15 cellular contexts compared by ENCODE assay signal in genomic region chr19:6475321-6476108, GRCh38. TPM values are rescaled to one million over a fixed set of nuclear protein-coding genes. Genes with fewer than 3 reads are reported as not detected.
DNase-seq lines count a peak whose midpoint lies in the region; ATAC-seq and TF ChIP-seq lines count a peak whose summit lies in the region.
"Had no signal": no experiment of that assay in that cellular context is flagged by ENCODE, and none has a peak within 500 bp of the region (broad histone marks: within the 10 kb centered on the region; RNA-seq: fewer than 3 reads in every experiment).

No MANE protein-coding gene starts in this region.

- H3K27me3 ChIP-seq in HUES48 (ENCODE audit: control insufficient read depth, insufficient read depth, low read length) (peaks cover 15% of the 10 kb centered on the region), iPS-20b (ENCODE audit: insufficient read depth, low read length) (peaks cover 29% of the 10 kb centered on the region)
- H3K27me3 ChIP-seq: adrenal gland had no signal

- H3K4me1 Mint-ChIP-seq in WTC11 (peaks cover 5% of the 10 kb centered on the region; the same call in 1 of the 2 replicates), progenitor cell of endocrine pancreas (ENCODE audit: low read depth) (peaks cover 4% of the 10 kb centered on the region)

- ATAC-seq in WTC11 (peak; percentile 19), HG03139 (IDR thresholded peaks at IDR 0.05; ENCODE audit: unreplicated experiment) (no peak)

- H3K36me3 Mint-ChIP-seq in WTC11 = no peaks in the 10 kb centered on the region
- H3K36me3 Mint-ChIP-seq in progenitor cell of endocrine pancreas (ENCODE audit: insufficient read depth) = no peaks in the 10 kb centered on the region

- H3K4me3 ChIP-seq in HUES48 (ENCODE audit: low read depth, low read length) = peak overlapping the region; percentile 63
- peak overlapping the region; percentile 89 for H3K4me3 ChIP-seq in iPS-20b (ENCODE audit: low read length)

- CTCF ChIA-PET in WTC11 (lab: Charles Lee) = interaction anchor here (0.6 to 2.1 kb wide), 15 partner anchors 15 to 672 kb away, joined by 3 to 11 read pairs (median 4); partner anchors contain the start of genes ALKBH7, GPR108 and SLC25A23

- H3K27me3 Mint-ChIP-seq in WTC11 (ENCODE audit: low read depth) (peaks cover 30% of the 10 kb centered on the region), progenitor cell of endocrine pancreas (peaks cover 18% of the 10 kb centered on the region)
- H3K27me3 Mint-ChIP-seq: effector memory CD8-positive, alpha-beta T cell; naive thymus-derived CD4-positive, alpha-beta T cell had no signal

- POLR2A ChIA-PET in WTC11 (lab: Charles Lee) = interaction anchor here (0.7 to 2.1 kb wide), 7 partner anchors 11 to 571 kb away, joined by 3 to 10 read pairs (median 7); partner anchors contain the start of genes ALKBH7, CRB3, KHSRP and SLC25A23

- H3K27ac ChIP-seq in HUES48 (ENCODE audit: low read depth, low read length) = no peak overlapping the region
- H3K27ac ChIP-seq in iPS-20b (ENCODE audit: low read length) = no peak overlapping the region
- H3K27ac ChIP-seq: adrenal gland, heart right ventricle had no signal

- H3K4me3 Mint-ChIP-seq in WTC11 (peak overlapping the region; percentile 81), progenitor cell of endocrine pancreas (ENCODE audit: low read depth) (peak overlapping the region; percentile 52)
- H3K4me3 Mint-ChIP-seq: CD8-positive, alpha-beta T cell; effector memory CD8-positive, alpha-beta T cell; HFFc6; naive thymus-derived CD4-positive, alpha-beta T cell had no signal

- DNase-seq in WTC11 (ENCODE audit: low spot score) (peak; percentile 56), progenitor cell of endocrine pancreas (ENCODE audit: low spot score, unreplicated experiment) (no peak), DMS79 (lab: John Stamatoyannopoulos, UW) (no peak), retina (no peak), hippocampal formation (lab: John Stamatoyannopoulos, UW) (no peak)
- DNase-seq: NCI-H2081 treated with DMSO at 0.1 percent for 48 hours had no signal

- H3K36me3 ChIP-seq in HUES48 (ENCODE audit: control insufficient read depth, insufficient read depth, low read length) = no peaks in the 10 kb centered on the region
- H3K36me3 ChIP-seq in iPS-20b (ENCODE audit: insufficient read depth, low read depth, low read length) = no peaks in the 10 kb centered on the region
- H3K36me3 ChIP-seq: adrenal gland had no signal

- TF ChIP-seq CTCF in WTC11 (IDR thresholded peaks at IDR 0.05) (no peak), progenitor cell of endocrine pancreas (IDR thresholded peaks at IDR 0.05; ENCODE audit: unreplicated experiment) (no peak)

- H3K9me3 ChIP-seq in HUES48 (ENCODE audit: control insufficient read depth, insufficient read depth, low read length) (no peaks in the 10 kb centered on the region), iPS-20b (ENCODE audit: insufficient read depth, low read depth, low read length) (no peaks in the 10 kb centered on the region)
- H3K9me3 ChIP-seq: adrenal gland, heart right ventricle had no signal

- H3K4me1 ChIP-seq in HUES48 (ENCODE audit: control insufficient read depth, insufficient read depth, low read length) (no peaks in the 10 kb centered on the region; the same call in 1 of the 2 replicates), iPS-20b (ENCODE audit: insufficient read depth, low read length) (no peaks in the 10 kb centered on the region; the same call in 1 of the 2 replicates)

- peak overlapping the region; percentile 45; the same call in 1 of the 2 replicates for H3K27ac Mint-ChIP-seq in WTC11
- H3K27ac Mint-ChIP-seq in progenitor cell of endocrine pancreas = no peak overlapping the region
- H3K27ac Mint-ChIP-seq: HFFc6 had no signal

- H3K9ac ChIP-seq in HUES48 (ENCODE audit: low read depth, low read length) (no peak overlapping the region), iPS-20b (ENCODE audit: low read depth, low read length) (peak overlapping the region; percentile 42; the same call in 1 of the 2 replicates)

- H3K9me3 Mint-ChIP-seq in WTC11 (no peaks in the 10 kb centered on the region), progenitor cell of endocrine pancreas (ENCODE audit: low read depth) (no peaks in the 10 kb centered on the region)
- H3K9me3 Mint-ChIP-seq: CD8-positive, alpha-beta T cell; effector memory CD8-positive, alpha-beta T cell; HFFc6; naive thymus-derived CD4-positive, alpha-beta T cell had no signal

TF ChIP-seq in WTC11, 78 proteins besides CTCF, POLR2A, EP300 and RAD21 (continues in another document):
- no peak; the same call in 1 of the 2 replicates for TF ChIP-seq PRDM15 (CRISPR knock-in tag; IDR thresholded peaks at IDR 0.05)
- no peak for TF ChIP-seq GTF2I (CRISPR knock-in tag; conservative IDR thresholded peaks at IDR 0.05)
- no peak for TF ChIP-seq ATF6 (CRISPR knock-in tag; IDR thresholded peaks at IDR 0.05)
- TF ChIP-seq TCF7 (CRISPR knock-in tag; IDR thresholded peaks at IDR 0.05; ENCODE audit: low read depth) = no peak
- TF ChIP-seq USF2 (CRISPR knock-in tag; IDR thresholded peaks at IDR 0.05) = peak; percentile 50; the same call in 1 of the 2 replicates
- no peak for TF ChIP-seq NFE2L1 (CRISPR knock-in tag; IDR thresholded peaks at IDR 0.05)
- no peak for TF ChIP-seq NR2C2 (CRISPR knock-in tag; IDR thresholded peaks at IDR 0.05)

RNA-seq across cellular contexts. Expression of gene DENND1C, which starts 6.1 kb away (rescaled TPM):
- total RNA-seq in WTC11 (2021) (4.3 to 6.3 TPM (median 6.1 TPM) in 3 replicates), progenitor cell of endocrine pancreas (0.47 and 0.67 TPM in 2 replicates)
- total RNA-seq: HFFc6 had no signal

RNA-seq across cellular contexts. Expression of gene CRB3, which starts 11.4 kb away (rescaled TPM):
- 29.9 to 36.5 TPM (median 32.2 TPM) in 3 replicates for total RNA-seq in WTC11 (2021)
- 63.0 and 71.2 TPM in 2 replicates for total RNA-seq in progenitor cell of endocrine pancreas
- total RNA-seq: heart right ventricle, HFFc6 had no signal

RNA-seq across cellular contexts. Expression of gene SLC25A23, which starts 15.9 kb away (rescaled TPM):
- total RNA-seq in WTC11 (2021) (63.6 to 69.1 TPM (median 63.7 TPM) in 3 replicates), progenitor cell of endocrine pancreas (75.2 and 76.2 TPM in 2 replicates)

RNA-seq across cellular contexts. Expression of gene TUBB4A, which starts 26.6 kb away (rescaled TPM):
- total RNA-seq in WTC11 (2021) = 18.5 to 33.1 TPM (median 30.2 TPM) in 3 replicates
- 41.7 and 43.4 TPM in 2 replicates for total RNA-seq in progenitor cell of endocrine pancreas
- total RNA-seq: HFFc6 had no signal

RNA-seq across cellular contexts. Expression of gene SLC25A41, which starts 42.0 kb away (rescaled TPM):
- total RNA-seq in WTC11 (2021) (0.18 to 0.35 TPM (median 0.21 TPM) in 3 replicates), progenitor cell of endocrine pancreas (1.4 and 1.5 TPM in 2 replicates)
- total RNA-seq: CD8-positive, alpha-beta T cell; HFFc6 had no signal
